Comparison of ENCODE assay signal across 17 cellular contexts in the genomic region with DNA sequence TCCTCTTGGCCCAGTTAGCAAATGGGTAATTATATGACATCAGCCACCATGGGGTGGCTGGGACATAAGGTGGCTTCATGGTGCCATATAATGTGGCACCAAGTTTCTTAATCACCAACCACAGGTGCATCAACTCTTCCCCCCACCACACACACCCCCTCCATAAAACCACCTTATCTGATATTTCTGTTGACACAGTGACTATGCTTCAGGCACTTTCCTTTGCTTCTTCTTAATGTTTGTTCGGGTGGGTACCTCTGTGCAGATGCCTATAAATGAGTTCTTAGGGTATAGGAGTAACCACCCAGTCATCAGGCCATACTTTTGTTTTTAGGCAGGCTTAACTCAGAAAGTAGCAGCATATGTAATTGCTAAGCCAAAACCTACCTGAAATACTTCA. TPM values are rescaled to one million over a fixed set of nuclear protein-coding genes. Genes with fewer than 3 reads are reported as not detected.
A peak's percentile ranks its signal among the peaks of the same experiment; 100 is the strongest.
DNase-seq lines count a peak whose midpoint lies in the region; ATAC-seq and FAIRE-seq lines count a peak whose summit lies in the region.
"Had no signal": no experiment of that assay in that cellular context is flagged by ENCODE, and none has a peak within 500 bp of the region (broad histone marks: within the 10 kb centered on the region; RNA-seq: fewer than 3 reads in every experiment).

No MANE protein-coding gene starts in this region.

- H3K27me3 ChIP-seq in mucosa of rectum (ENCODE audit: control insufficient read depth in 2 of 2, insufficient read depth in 2 of 2, low read length in 2 of 2): no peaks in the 10 kb centered on the region
- H3K27me3 ChIP-seq in MG63: peaks cover 24% of the 10 kb centered on the region
- H3K27me3 ChIP-seq: body of pancreas, neural progenitor cell, upper lobe of left lung had no signal

- in situ Hi-C loops in Caki2 (cut with HindIII; ENCODE audit: low pct_unique_long_range_greater_than_20kb, low sequenced_read_pairs): no loop called here

- no peaks in the 10 kb centered on the region for H3K9me3 ChIP-seq in mucosa of rectum (ENCODE audit: control insufficient read depth in 2 of 2, low read length in 2 of 2)
- no peaks in the 10 kb centered on the region for H3K9me3 ChIP-seq in MG63
- H3K9me3 ChIP-seq: body of pancreas, SJSA1, upper lobe of left lung had no signal

- FAIRE-seq in RCC 7860 (lab: Jason Lieb, UNC): no peak
- FAIRE-seq: GM12891, H54 had no signal

- no peak for DNase-seq in activated CD4-positive, CD25-positive, alpha-beta regulatory T cell (lab: John Stamatoyannopoulos, UW)
- DNase-seq in Caki2 (ENCODE audit: low read depth): peak; percentile 59
- peak; percentile 53 for DNase-seq in RCC 7860 (ENCODE audit: low spot score)
- no peak for DNase-seq in DMS 273 (lab: John Stamatoyannopoulos, UW; ENCODE audit: unreplicated experiment)
- DNase-seq in MG63: no peak
- DNase-seq in NCI-H2107 (lab: John Stamatoyannopoulos, UW): no peak
- DNase-seq: body of pancreas; CD4-positive, alpha-beta T cell; dermis blood vessel endothelial cell; NCI-H1105; upper lobe of left lung had no signal

- no peaks in the 10 kb centered on the region for H3K36me3 ChIP-seq in mucosa of rectum (ENCODE audit: control insufficient read depth in 2 of 2, insufficient read depth in 2 of 2, low read length in 2 of 2)
- H3K36me3 ChIP-seq in MG63: no peaks in the 10 kb centered on the region
- H3K36me3 ChIP-seq: neural progenitor cell, SJSA1, upper lobe of left lung had no signal

- peak; percentile 28 to 62 for ATAC-seq in activated CD4-positive, CD25-positive, alpha-beta regulatory T cell treated with anti-CD3 and anti-CD28 coated beads, Interleukin-2, amount 50 U/mL, for 24 hours
- ATAC-seq: body of pancreas had no signal

- peak overlapping the region in 1 of 2 donors; percentile 1 for H3K9ac ChIP-seq in mucosa of rectum (ENCODE audit: low read depth in 1 of 2, low read length in 2 of 2)
- H3K9ac ChIP-seq: neural progenitor cell had no signal

- H3K27ac ChIP-seq in mucosa of rectum (ENCODE audit: low read depth in 2 of 2, low read length in 2 of 2): peak overlapping the region; percentile 81 to 84
- H3K27ac ChIP-seq: body of pancreas, neural progenitor cell, SJSA1, upper lobe of left lung had no signal

- H3K4me1 ChIP-seq in mucosa of rectum (ENCODE audit: control insufficient read depth in 2 of 2, insufficient read depth in 2 of 2, low read length in 2 of 2): peaks cover 51 to 70% of the 10 kb centered on the region in 2 donors
- H3K4me1 ChIP-seq: SJSA1 had no signal

- H3K4me3 ChIP-seq in mucosa of rectum (ENCODE audit: low read length in 2 of 2): peak overlapping the region in 1 of 2 donors; percentile 23
- H3K4me3 ChIP-seq in MG63: no peak overlapping the region
- H3K4me3 ChIP-seq: body of pancreas, neural progenitor cell, SJSA1, upper lobe of left lung had no signal

RNA-seq across cellular contexts. Expression of gene RNF43, which starts 29.5 kb away (rescaled TPM):
- 2.6 and 5.0 TPM in 2 replicates for total RNA-seq in Caki2 (2014; rRNA removed; shearing (Covaris generic); ENCODE audit: low replicate concordance)
- total RNA-seq in MG63 (2014; rRNA removed; shearing (Covaris generic); ENCODE audit: low replicate concordance): not detected in 2 replicates
- total RNA-seq: dermis blood vessel endothelial cell had no signal

RNA-seq across cellular contexts. Expression of gene SUPT4H1, which starts 35.8 kb away (rescaled TPM):
- total RNA-seq in Caki2 (2014; rRNA removed; shearing (Covaris generic); ENCODE audit: low replicate concordance): 54.4 and 57.4 TPM in 2 replicates
- total RNA-seq in MG63 (2014; rRNA removed; shearing (Covaris generic); ENCODE audit: low replicate concordance): 97.2 and 170 TPM in 2 replicates

RNA-seq across cellular contexts. Expression of gene TSPOAP1, which starts 59.2 kb away (rescaled TPM):
- total RNA-seq in Caki2 (2014; rRNA removed; shearing (Covaris generic); ENCODE audit: low replicate concordance): not detected in 2 replicates
- total RNA-seq in MG63 (2014; rRNA removed; shearing (Covaris generic); ENCODE audit: low replicate concordance): 7.0 and 31.1 TPM in 2 replicates

Comparison
In these comparisons a context has a peak if more than half of its experiments do, and no peak if none do; other contexts are left out.
1. DNase-seq: peak in Caki2 (single experiment) and RCC 7860 (single experiment); none in activated CD4-positive, CD25-positive, alpha-beta regulatory T cell (0 of 4), DMS 273 (single experiment), MG63 (single experiment) and NCI-H2107 (single experiment).